Comparison of ENCODE assay signal across 15 cellular contexts in the genomic region with DNA sequence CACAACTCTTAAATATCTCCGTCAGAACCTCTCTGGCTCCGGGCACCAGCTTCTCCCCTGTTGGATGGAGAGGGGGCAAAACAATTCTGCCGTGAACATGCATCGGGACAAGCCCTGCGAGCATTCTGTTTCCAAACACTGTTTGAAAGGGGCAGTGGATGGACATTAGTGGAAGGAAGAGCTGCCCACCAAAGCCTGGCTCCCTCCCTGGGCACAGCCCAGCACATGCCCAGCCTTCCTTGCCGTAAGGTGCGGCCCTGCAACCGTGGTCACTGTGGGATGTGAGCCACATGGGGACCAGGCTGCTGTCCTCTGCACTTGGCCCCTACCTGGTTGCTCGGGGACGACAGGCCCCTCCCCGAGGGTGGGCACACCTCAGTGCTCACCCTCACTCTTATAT. TPM values are rescaled to one million over a fixed set of nuclear protein-coding genes. Genes with fewer than 3 reads are reported as not detected.
DNase-seq lines count a peak whose midpoint lies in the region; ATAC-seq and TF ChIP-seq lines count a peak whose summit lies in the region.
"Had no signal": no experiment of that assay in that cellular context is flagged by ENCODE, and none has a peak within 500 bp of the region (broad histone marks: within the 10 kb centered on the region; RNA-seq: fewer than 3 reads in every experiment).

No MANE protein-coding gene starts in this region.

- H3K9me3 ChIP-seq in neural progenitor cell (ENCODE audit: low read depth), result no peaks in the 10 kb centered on the region
- H3K9me3 ChIP-seq: Caco-2 had no signal

- H3K4me1 Mint-ChIP-seq in activated T-cell treated with anti-CD3 and anti-CD28 coated beads, Interleukin-2, amount 50 U/mL, for 24 hours (ENCODE audit: low read depth), result peaks cover 25% of the 10 kb centered on the region
- peaks cover 17% of the 10 kb centered on the region for H3K4me1 Mint-ChIP-seq in activated T-cell treated with anti-CD3 and anti-CD28 coated beads, Interleukin-2, amount 50 U/mL, for 72 hours (ENCODE audit: low read depth)
- H3K4me1 Mint-ChIP-seq in neural progenitor cell, result peaks cover 11% of the 10 kb centered on the region
- H3K4me1 Mint-ChIP-seq in activated CD4-positive, alpha-beta T cell treated with anti-CD3 and anti-CD28 coated beads, Interleukin-2, amount 10 ng/mL, durations not matched to agents 7 days and 5 days, result peaks cover 5% of the 10 kb centered on the region
- H3K4me1 Mint-ChIP-seq: CD14-positive monocyte had no signal

- POLR2A ChIA-PET in activated CD4-positive, alpha-beta T cell treated with anti-CD3 and anti-CD28 coated beads, Interleukin-2, amount 10 ng/mL, durations not matched to agents 7 days and 5 days (lab: Charles Lee), result no interaction called here

- no peak for TF ChIP-seq CTCF in neural progenitor cell (IDR thresholded peaks at IDR 0.05)

- H3K27ac ChIP-seq in neural progenitor cell, result no peak overlapping the region
- H3K27ac ChIP-seq in substantia nigra (ENCODE audit: low read depth, low read length, poor library complexity, severe bottlenecking), result peak overlapping the region; percentile 14
- H3K27ac ChIP-seq: 22Rv1 had no signal

- CTCF ChIA-PET in activated CD4-positive, alpha-beta T cell treated with anti-CD3 and anti-CD28 coated beads, Interleukin-2, amount 10 ng/mL, durations not matched to agents 7 days and 5 days (lab: Charles Lee), result no interaction called here

- no peaks in the 10 kb centered on the region for H3K9me3 Mint-ChIP-seq in activated T-cell treated with anti-CD3 and anti-CD28 coated beads, Interleukin-2, amount 50 U/mL, for 24 hours
- H3K9me3 Mint-ChIP-seq in activated T-cell treated with anti-CD3 and anti-CD28 coated beads, Interleukin-2, amount 50 U/mL, for 72 hours, result no peaks in the 10 kb centered on the region
- H3K9me3 Mint-ChIP-seq in neural progenitor cell, result no peaks in the 10 kb centered on the region
- H3K9me3 Mint-ChIP-seq in activated CD4-positive, alpha-beta T cell treated with anti-CD3 and anti-CD28 coated beads, Interleukin-2, amount 10 ng/mL, durations not matched to agents 7 days and 5 days, result no peaks in the 10 kb centered on the region
- H3K9me3 Mint-ChIP-seq: CD8-positive, alpha-beta memory T cell; HFFc6 had no signal

- no peaks in the 10 kb centered on the region for H3F3A ChIP-seq in neural progenitor cell (ENCODE audit: low read depth)

- no peaks in the 10 kb centered on the region for H3K4me1 ChIP-seq in neural progenitor cell
- H3K4me1 ChIP-seq: Caco-2 had no signal

- ATAC-seq in activated T-cell treated with anti-CD3 and anti-CD28 coated beads, Interleukin-2, amount 50 U/mL, for 72 hours (replicated peaks in 1 of 2), result no peak

- H3K36me3 Mint-ChIP-seq in activated T-cell treated with anti-CD3 and anti-CD28 coated beads, Interleukin-2, amount 50 U/mL, for 24 hours (ENCODE audit: low read depth), result peaks cover 74% of the 10 kb centered on the region
- peaks cover 2% of the 10 kb centered on the region in 2 donors for H3K36me3 Mint-ChIP-seq in activated T-cell treated with anti-CD3 and anti-CD28 coated beads, Interleukin-2, amount 50 U/mL, for 72 hours (ENCODE audit: insufficient read depth in 2 of 2)
- H3K36me3 Mint-ChIP-seq in neural progenitor cell, result peaks cover 22% of the 10 kb centered on the region
- H3K36me3 Mint-ChIP-seq in activated CD4-positive, alpha-beta T cell treated with anti-CD3 and anti-CD28 coated beads, Interleukin-2, amount 10 ng/mL, durations not matched to agents 7 days and 5 days (ENCODE audit: low read depth), result peaks cover 22% of the 10 kb centered on the region

- H3K4me3 ChIP-seq in neural progenitor cell, result no peak overlapping the region

- no peaks in the 10 kb centered on the region for H3K79me2 ChIP-seq in neural progenitor cell (ENCODE audit: low read depth)

- H3K4me3 Mint-ChIP-seq in activated T-cell treated with anti-CD3 and anti-CD28 coated beads, Interleukin-2, amount 50 U/mL, for 24 hours, result no peak overlapping the region
- no peak overlapping the region for H3K4me3 Mint-ChIP-seq in activated T-cell treated with anti-CD3 and anti-CD28 coated beads, Interleukin-2, amount 50 U/mL, for 72 hours
- H3K4me3 Mint-ChIP-seq in neural progenitor cell, result no peak overlapping the region
- H3K4me3 Mint-ChIP-seq in activated CD4-positive, alpha-beta T cell treated with anti-CD3 and anti-CD28 coated beads, Interleukin-2, amount 10 ng/mL, durations not matched to agents 7 days and 5 days, result no peak overlapping the region
- H3K4me3 Mint-ChIP-seq: CD14-positive monocyte; CD8-positive, alpha-beta memory T cell; HFFc6 had no signal

- no peak overlapping the region for H3K4me2 ChIP-seq in neural progenitor cell

- H2AFZ ChIP-seq in neural progenitor cell (replicated peaks), result no peak overlapping the region

- DNase-seq in activated T-cell treated with anti-CD3 and anti-CD28 coated beads, Interleukin-2, amount 50 U/mL, for 24 hours, result no peak
- DNase-seq in activated T-cell treated with anti-CD3 and anti-CD28 coated beads, Interleukin-2, amount 50 U/mL, for 72 hours, result no peak
- DNase-seq in islet precursor cell (peak; percentile 47), neural progenitor cell (ENCODE audit: low spot score) (no peak), substantia nigra (lab: John Stamatoyannopoulos, UW) (no peak), NCI-H2029 (lab: John Stamatoyannopoulos, UW) (no peak), inferior parietal cortex (ENCODE audit: extremely low spot score) (no peak)
- no peak for DNase-seq in activated CD4-positive, alpha-beta T cell treated with anti-CD3 and anti-CD28 coated beads, Interleukin-2, amount 10 ng/mL, durations not matched to agents 7 days and 5 days
- DNase-seq: CD8-positive, alpha-beta memory T cell; DND-41; GDM1; HFFc6 had no signal

- H3K36me3 ChIP-seq in neural progenitor cell, result no peaks in the 10 kb centered on the region

- H3K27me3 Mint-ChIP-seq in activated T-cell treated with anti-CD3 and anti-CD28 coated beads, Interleukin-2, amount 50 U/mL, for 24 hours, result no peaks in the 10 kb centered on the region
- no peaks in the 10 kb centered on the region for H3K27me3 Mint-ChIP-seq in activated T-cell treated with anti-CD3 and anti-CD28 coated beads, Interleukin-2, amount 50 U/mL, for 72 hours (ENCODE audit: low read depth)
- no peaks in the 10 kb centered on the region for H3K27me3 Mint-ChIP-seq in neural progenitor cell (ENCODE audit: insufficient read depth, low read depth)
- no peaks in the 10 kb centered on the region for H3K27me3 Mint-ChIP-seq in activated CD4-positive, alpha-beta T cell treated with anti-CD3 and anti-CD28 coated beads, Interleukin-2, amount 10 ng/mL, durations not matched to agents 7 days and 5 days
- H3K27me3 Mint-ChIP-seq: CD8-positive, alpha-beta memory T cell had no signal

- no peaks in the 10 kb centered on the region for H3K27me3 ChIP-seq in neural progenitor cell

- no peaks in the 10 kb centered on the region for H4K20me1 ChIP-seq in neural progenitor cell (ENCODE audit: low read depth)

- H3K27ac Mint-ChIP-seq in activated T-cell treated with anti-CD3 and anti-CD28 coated beads, Interleukin-2, amount 50 U/mL, for 24 hours, result peak overlapping the region; percentile 27
- no peak overlapping the region for H3K27ac Mint-ChIP-seq in activated T-cell treated with anti-CD3 and anti-CD28 coated beads, Interleukin-2, amount 50 U/mL, for 72 hours
- peak overlapping the region; percentile 53 for H3K27ac Mint-ChIP-seq in neural progenitor cell
- no peak overlapping the region for H3K27ac Mint-ChIP-seq in activated CD4-positive, alpha-beta T cell treated with anti-CD3 and anti-CD28 coated beads, Interleukin-2, amount 10 ng/mL, durations not matched to agents 7 days and 5 days
- H3K27ac Mint-ChIP-seq: HFFc6 had no signal

- no peak overlapping the region for H3K9ac ChIP-seq in neural progenitor cell

RNA-seq across cellular contexts. Expression of gene TRAFD1, which starts 54.0 kb away (rescaled TPM):
- 10 to 100 TPM; 57.7 to 64.2 TPM for total RNA-seq in activated T-cell treated with anti-CD3 and anti-CD28 coated beads, Interleukin-2, amount 50 U/mL, for 72 hours
- 35.4 and 40.5 TPM in 2 replicates for total RNA-seq in neural progenitor cell (ENCODE audit: low replicate concordance)
- 10 to 100 TPM; 68.9 to 70.4 TPM for total RNA-seq in activated CD4-positive, alpha-beta T cell treated with anti-CD3 and anti-CD28 coated beads, Interleukin-2, amount 10 ng/mL, durations not matched to agents 7 days and 5 days

Comparison
In these comparisons a context has a peak if more than half of its experiments do, and no peak if none do; other contexts are left out.
1. H3K27ac Mint-ChIP-seq: peak in activated T-cell treated with anti-CD3 and anti-CD28 coated beads, Interleukin-2, amount 50 U/mL, for 24 hours (single experiment) and neural progenitor cell (single experiment); none in activated T-cell treated with anti-CD3 and anti-CD28 coated beads, Interleukin-2, amount 50 U/mL, for 72 hours (single experiment) and activated CD4-positive, alpha-beta T cell treated with anti-CD3 and anti-CD28 coated beads, Interleukin-2, amount 10 ng/mL, durations not matched to agents 7 days and 5 days (single experiment).